Comparison of ENCODE assay signal across 1 cellular context in genomic region chr17:50151937-50152547, GRCh38.
TF ChIP-seq lines count a peak whose summit lies in the region.

No MANE protein-coding gene starts in this region.

TF ChIP-seq in HepG2, 621 proteins besides CTCF, POLR2A, EP300 and RAD21 (continued from another document and continues in another):
- TF ChIP-seq TFAP4 (IDR thresholded peaks at IDR 0.05; ENCODE audit: borderline replicate concordance, low read depth) (peak; percentile 98), DMTF1 (CRISPR knock-in tag; IDR thresholded peaks at IDR 0.05) (no peak), ZNF407 (CRISPR knock-in tag; IDR thresholded peaks at IDR 0.05; ENCODE audit: not compliant biosample characterization) (no peak), ZNF563 (CRISPR knock-in tag; IDR thresholded peaks at IDR 0.05) (0 out of 2 replicates have a peak, but pooled peaks have one; percentile 39), ZNF232 (CRISPR knock-in tag; IDR thresholded peaks at IDR 0.05; ENCODE audit: borderline replicate concordance) (no peak), ZNF572 (CRISPR knock-in tag; IDR thresholded peaks at IDR 0.05) (peak; percentile 94; the same call in 1 of the 2 replicates), PRDM15 (CRISPR knock-in tag; IDR thresholded peaks at IDR 0.05) (no peak), ZNF580 (CRISPR knock-in tag; IDR thresholded peaks at IDR 0.05; ENCODE audit: borderline replicate concordance, low read depth) (peak; percentile 81), SRY (CRISPR knock-in tag; IDR thresholded peaks at IDR 0.05) (no peak), JUN (CRISPR knock-in tag; IDR thresholded peaks at IDR 0.05) (no peak), ZNF713 (CRISPR knock-in tag; IDR thresholded peaks at IDR 0.05) (no peak), RNF219 (CRISPR knock-in tag; IDR thresholded peaks at IDR 0.05) (no peak), ZNF788 (CRISPR knock-in tag; IDR thresholded peaks at IDR 0.05; ENCODE audit: borderline replicate concordance) (peak; percentile 62), MTA1 (CRISPR knock-in tag; IDR thresholded peaks at IDR 0.05; ENCODE audit: borderline replicate concordance) (peak; percentile 29; the same call in 1 of the 2 replicates), NONO (IDR thresholded peaks at IDR 0.05) (no peak), NONO (CRISPR knock-in tag; conservative IDR thresholded peaks at IDR 0.05) (no peak), ZNF607 (CRISPR knock-in tag; IDR thresholded peaks at IDR 0.05; ENCODE audit: borderline replicate concordance) (peak; percentile 75; the same call in 1 of the 2 replicates), BRD4 (CRISPR knock-in tag; IDR thresholded peaks at IDR 0.05) (0 out of 2 replicates have a peak, but pooled peaks have one; percentile 16), ZBTB7B (CRISPR knock-in tag; IDR thresholded peaks at IDR 0.05) (peak; percentile 48; the same call in 1 of the 2 replicates), XBP1 (CRISPR knock-in tag; IDR thresholded peaks at IDR 0.05) (no peak), NR2F1 (CRISPR knock-in tag; IDR thresholded peaks at IDR 0.05) (no peak), ZNF629 (CRISPR knock-in tag; conservative IDR thresholded peaks at IDR 0.05) (no peak), AHDC1 (CRISPR knock-in tag; IDR thresholded peaks at IDR 0.05; ENCODE audit: borderline replicate concordance) (no peak), ARNT2 (CRISPR knock-in tag; IDR thresholded peaks at IDR 0.05; ENCODE audit: low read depth) (peak; percentile 52; the same call in 1 of the 2 replicates), ZNF678 (CRISPR knock-in tag; IDR thresholded peaks at IDR 0.05) (no peak), ZNF510 (CRISPR knock-in tag; IDR thresholded peaks at IDR 0.05; ENCODE audit: low read depth) (no peak), ZNF512 (CRISPR knock-in tag; IDR thresholded peaks at IDR 0.05) (no peak), ISL2 (CRISPR knock-in tag; IDR thresholded peaks at IDR 0.05) (peak; percentile 20; the same call in 1 of the 2 replicates)
